In genomic region chr14:72726444-72726843, GRCh38 we compare ENCODE assay signal across 24 cellular contexts.
DNase-seq lines count a peak whose midpoint lies in the region; ATAC-seq lines count a peak whose summit lies in the region.
"Had no signal": no experiment of that assay in that cellular context is flagged by ENCODE, and none has a peak within 500 bp of the region (broad histone marks: within the 10 kb centered on the region; RNA-seq: fewer than 3 reads in every experiment).

No MANE protein-coding gene starts in this region.

- no peak overlapping the region for H3K4ac ChIP-seq in neuronal stem cell (ENCODE audit: low read length)

- no peak overlapping the region for H2BK5ac ChIP-seq in neuronal stem cell (ENCODE audit: low read length)

- no CpG with 5 or more reads among the region's 9 CpGs for WGBS in neuronal stem cell (ENCODE audit: extremely low coverage in 2 of 2, insufficient read length in 2 of 2, insufficient replicate concordance in 1 of 2), 2 donors

- H3K27me3 ChIP-seq in neuronal stem cell (ENCODE audit: control insufficient read depth in 3 of 3, insufficient read depth in 3 of 3, low read depth in 1 of 3, low read length in 3 of 3) = no peaks in the 10 kb centered on the region
- H3K27me3 ChIP-seq: body of pancreas, colonic mucosa, esophagus squamous epithelium, right lobe of liver had no signal

- DNase-seq in left ventricle myocardium superior (no peak), left cardiac atrium (no peak), hepatic stellate cell (ENCODE audit: low spot score) (peak; percentile 56), neuronal stem cell (ENCODE audit: low spot score) (no peak), HuH-7.5 (ENCODE audit: low spot score) (no peak), NCI-H146 treated with DMSO at 0.1 percent for 48 hours (lab: John Stamatoyannopoulos, UW; ENCODE audit: unreplicated experiment) (no peak), NCI-H1105 (lab: John Stamatoyannopoulos, UW) (no peak)
- DNase-seq: activated CD4-positive, alpha-beta memory T cell treated with anti-CD3 and anti-CD28 coated beads, Interleukin-2, amount 10 ng/mL, durations not matched to agents 7 days and 5 days; activated naive CD8-positive, alpha-beta T cell treated with anti-CD3 and anti-CD28 coated beads, Interleukin-2, amount 10 ng/mL, durations not matched to agents 7 days and 5 days; body of pancreas; colonic mucosa; esophagus squamous epithelium; GDM1; kidney glomerular epithelial cell; natural killer cell; NCI-H1694; NCI-H2171; NCI-H524; right lobe of liver; SIG-M5; stimulated activated CD4-positive, alpha-beta T cell treated with anti-CD3 and anti-CD28 coated beads, Interleukin-15, amount 100 ng/mL, for 24 hours had no signal

- peak overlapping the region; percentile 68 for H2AFZ ChIP-seq in neuronal stem cell (ENCODE audit: low read length)
- H2AFZ ChIP-seq: parathyroid adenoma had no signal

- H4K8ac ChIP-seq in neuronal stem cell (ENCODE audit: low read depth, low read length) = no peak overlapping the region

- H3K23ac ChIP-seq in neuronal stem cell (ENCODE audit: low read depth, low read length, poor library complexity) = no peak overlapping the region

- H3K36me3 ChIP-seq in neuronal stem cell (replicated peaks in 1 of 2; ENCODE audit: control insufficient read depth in 2 of 2, insufficient read depth in 2 of 2, low read length in 2 of 2) = no peaks in the 10 kb centered on the region
- H3K36me3 ChIP-seq: colonic mucosa, esophagus squamous epithelium, right lobe of liver had no signal

- no peaks in the 10 kb centered on the region for H3K9me3 ChIP-seq in neuronal stem cell (replicated peaks in 1 of 2; ENCODE audit: control insufficient read depth in 2 of 2, insufficient read depth in 1 of 2, low read depth in 1 of 2, low read length in 2 of 2)
- H3K9me3 ChIP-seq: body of pancreas, colonic mucosa, esophagus squamous epithelium, right lobe of liver had no signal

- H3K14ac ChIP-seq in neuronal stem cell (ENCODE audit: low read length) = no peak overlapping the region

- H2BK15ac ChIP-seq in neuronal stem cell (ENCODE audit: low read length) = no peak overlapping the region

- no peak overlapping the region for H3K4me3 ChIP-seq in neuronal stem cell (ENCODE audit: low read length in 2 of 2)
- H3K4me3 ChIP-seq: body of pancreas, colonic mucosa, esophagus squamous epithelium, right lobe of liver had no signal

- no peak overlapping the region for H3K4me2 ChIP-seq in neuronal stem cell (ENCODE audit: insufficient read depth, low read length, poor library complexity, severe bottlenecking)

- no peaks in the 10 kb centered on the region for H3K4me1 ChIP-seq in neuronal stem cell (ENCODE audit: control insufficient read depth in 2 of 2, insufficient read depth in 1 of 2, low read depth in 1 of 2, low read length in 2 of 2)
- H3K4me1 ChIP-seq: body of pancreas, colonic mucosa, parathyroid adenoma had no signal

- H3K27ac ChIP-seq in neuronal stem cell (replicated peaks; ENCODE audit: low read length) = no peak overlapping the region
- H3K27ac ChIP-seq: body of pancreas, colonic mucosa, esophagus squamous epithelium, parathyroid adenoma, right lobe of liver had no signal

- no peaks in the 10 kb centered on the region for H3K79me1 ChIP-seq in neuronal stem cell (ENCODE audit: low read depth, low read length)

- peak overlapping the region; percentile 23 for H3K18ac ChIP-seq in neuronal stem cell (ENCODE audit: low read length)

- H4K91ac ChIP-seq in neuronal stem cell (ENCODE audit: low read depth, low read length, poor library complexity) = no peak overlapping the region

- H2BK12ac ChIP-seq in neuronal stem cell (ENCODE audit: low read length) = no peak overlapping the region

- no peak overlapping the region for H2BK120ac ChIP-seq in neuronal stem cell (ENCODE audit: low read depth, low read length)

- intact Hi-C loops in left ventricle myocardium superior (cut with micrococcal nuclease) = no loop called here
- intact Hi-C loops in left cardiac atrium (cut with DNase I) = no loop called here

- no peak overlapping the region for H3K9ac ChIP-seq in neuronal stem cell (ENCODE audit: low read depth, low read length, poor library complexity)
- H3K9ac ChIP-seq: parathyroid adenoma had no signal

- H2AK5ac ChIP-seq in neuronal stem cell (ENCODE audit: low read depth, low read length) = no peak overlapping the region

- ATAC-seq in left ventricle myocardium superior (peak; percentile 4), left cardiac atrium (no peak), HG02840 (IDR thresholded peaks at IDR 0.05; ENCODE audit: low FRiP score, unreplicated experiment) (no peak)
- ATAC-seq: activated CD4-positive, CD25-positive, alpha-beta regulatory T cell treated with anti-CD3 and anti-CD28 coated beads, Interleukin-2, amount 50 U/mL, for 24 hours; body of pancreas; natural killer cell had no signal
